ENCODE assay signal across 1 cellular context in the genomic region with DNA sequence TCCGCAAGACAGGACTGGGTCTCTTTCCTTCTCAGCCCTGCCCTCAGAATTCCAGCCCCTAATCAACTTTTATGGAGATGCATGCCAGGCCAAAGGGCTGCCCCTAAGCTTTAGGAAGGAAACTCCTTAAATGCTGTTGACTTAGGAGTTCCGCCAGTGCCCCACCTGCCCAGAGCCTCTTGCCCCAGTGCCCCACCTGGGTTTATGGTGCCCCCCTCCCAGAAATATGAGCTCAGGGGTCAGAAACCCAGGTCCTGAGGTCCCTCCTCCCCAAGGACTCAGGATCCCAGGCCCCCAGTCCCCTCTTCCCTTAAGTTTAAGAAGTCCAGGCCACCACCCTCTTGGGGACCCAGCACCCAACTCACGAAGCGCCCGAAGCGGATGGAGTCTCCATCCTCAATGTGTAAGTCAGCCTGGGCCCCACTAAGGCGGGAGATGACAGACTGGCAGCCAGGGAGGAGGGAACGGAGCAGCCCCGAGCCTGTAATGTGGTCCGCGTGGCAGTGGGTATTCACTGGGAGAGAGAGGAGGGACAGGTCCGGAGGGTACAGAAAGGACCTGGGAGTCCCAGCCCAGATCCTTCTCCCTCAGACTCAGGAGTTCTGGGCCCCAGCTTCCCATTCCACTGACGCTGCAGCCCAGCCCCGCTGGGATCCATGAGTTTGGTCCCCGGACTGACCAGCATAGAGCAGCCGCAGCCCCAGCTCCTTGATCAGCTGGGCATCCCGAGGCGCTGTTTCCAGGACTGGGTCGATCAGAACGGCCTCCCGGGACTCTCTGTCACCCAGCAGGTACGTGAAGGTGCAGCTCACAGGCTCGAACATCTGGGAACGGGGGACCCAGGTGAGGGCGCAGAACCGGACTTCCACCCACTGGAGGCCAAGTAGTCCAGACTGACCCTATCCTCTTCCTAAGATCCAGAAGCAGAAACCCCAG.
TF ChIP-seq lines count a peak whose summit lies in the region.

No MANE protein-coding gene starts in this region.

TF ChIP-seq in SK-N-SH, 30 proteins besides CTCF, POLR2A, EP300 and RAD21 (continued from another document):
- TF ChIP-seq REST (IDR thresholded peaks at IDR 0.05; ENCODE audit: low read depth, low read length) (no peak), RXRA (IDR thresholded peaks at IDR 0.05; ENCODE audit: borderline replicate concordance, low read depth) (no peak), SIN3A (IDR thresholded peaks at IDR 0.05; ENCODE audit: borderline replicate concordance, low read depth, low read length) (no peak), SMC3 (IDR thresholded peaks at IDR 0.05; ENCODE audit: low read depth, low read length) (no peak)
- TF ChIP-seq, protein P1, sequence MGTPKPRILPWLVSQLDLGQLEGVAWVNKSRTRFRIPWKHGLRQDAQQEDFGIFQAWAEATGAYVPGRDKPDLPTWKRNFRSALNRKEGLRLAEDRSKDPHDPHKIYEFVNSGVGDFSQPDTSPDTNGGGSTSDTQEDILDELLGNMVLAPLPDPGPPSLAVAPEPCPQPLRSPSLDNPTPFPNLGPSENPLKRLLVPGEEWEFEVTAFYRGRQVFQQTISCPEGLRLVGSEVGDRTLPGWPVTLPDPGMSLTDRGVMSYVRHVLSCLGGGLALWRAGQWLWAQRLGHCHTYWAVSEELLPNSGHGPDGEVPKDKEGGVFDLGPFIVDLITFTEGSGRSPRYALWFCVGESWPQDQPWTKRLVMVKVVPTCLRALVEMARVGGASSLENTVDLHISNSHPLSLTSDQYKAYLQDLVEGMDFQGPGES (IDR thresholded peaks at IDR 0.05; ENCODE audit: low read depth, low read length), result no peak
- TF ChIP-seq, protein P2, sequence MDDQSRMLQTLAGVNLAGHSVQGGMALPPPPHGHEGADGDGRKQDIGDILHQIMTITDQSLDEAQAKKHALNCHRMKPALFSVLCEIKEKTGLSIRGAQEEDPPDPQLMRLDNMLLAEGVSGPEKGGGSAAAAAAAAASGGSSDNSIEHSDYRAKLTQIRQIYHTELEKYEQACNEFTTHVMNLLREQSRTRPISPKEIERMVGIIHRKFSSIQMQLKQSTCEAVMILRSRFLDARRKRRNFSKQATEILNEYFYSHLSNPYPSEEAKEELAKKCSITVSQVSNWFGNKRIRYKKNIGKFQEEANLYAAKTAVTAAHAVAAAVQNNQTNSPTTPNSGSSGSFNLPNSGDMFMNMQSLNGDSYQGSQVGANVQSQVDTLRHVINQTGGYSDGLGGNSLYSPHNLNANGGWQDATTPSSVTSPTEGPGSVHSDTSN (IDR thresholded peaks at IDR 0.05), result no peak
TF ChIP-seq in SK-N-SH: peak in this region for 0.
